ENCODE assay signal across 10 cellular contexts in genomic region chr12:57603323-57603722, GRCh38. TPM values are rescaled to one million over a fixed set of nuclear protein-coding genes. Genes with fewer than 3 reads are reported as not detected.
DNase-seq lines count a peak whose midpoint lies in the region; TF ChIP-seq lines count a peak whose summit lies in the region.
"Had no signal": no experiment of that assay in that cellular context is flagged by ENCODE, and none has a peak within 500 bp of the region (broad histone marks: within the 10 kb centered on the region; RNA-seq: fewer than 3 reads in every experiment).

No MANE protein-coding gene starts in this region.

- no peak for TF ChIP-seq CTCF in 22Rv1 (IDR thresholded peaks at IDR 0.05)
- no peak for TF ChIP-seq CTCF in neural crest cell (conservative IDR thresholded peaks at IDR 0.05)
- TF ChIP-seq CTCF in GM13977 (IDR thresholded peaks at IDR 0.05; ENCODE audit: extremely low read depth, insufficient read depth, missing control alignments) = no peak
- TF ChIP-seq CTCF in mammary epithelial cell (conservative IDR thresholded peaks at IDR 0.05 in 1 of 2, IDR thresholded peaks at IDR 0.05 in 1 of 2; ENCODE audit: extremely low read depth in 1 of 2, insufficient read depth in 1 of 2, low read depth in 1 of 2, low read length in 2 of 2) = no peak

- dilution Hi-C loops in mammary epithelial cell (cut with HindIII; ENCODE audit: low sequenced_read_pairs) = no loop called here

- no peaks in the 10 kb centered on the region for H3K9me3 Mint-ChIP-seq in neural crest cell

- H3K4me1 ChIP-seq in HUES6 (ENCODE audit: control insufficient read depth, insufficient read depth, low read length) (peaks cover 12% of the 10 kb centered on the region), mammary epithelial cell (ENCODE audit: insufficient read depth, low read length) (peaks cover 15% of the 10 kb centered on the region)

- H3K27ac ChIP-seq in 22Rv1 (peak overlapping the region; percentile 17), HUES6 (ENCODE audit: low read depth, low read length) (no peak overlapping the region), cingulate gyrus (ENCODE audit: low read depth, low read length) (peak overlapping the region; percentile 96), mammary epithelial cell (ENCODE audit: insufficient read depth, low read depth, low read length) (no peak overlapping the region)
- H3K27ac ChIP-seq: C4-2B had no signal

- no peak overlapping the region for H2AFZ ChIP-seq in mammary epithelial cell (ENCODE audit: low read depth, low read length)

- DNase-seq in neural crest cell (ENCODE audit: low read depth, low spot score) = no peak
- DNase-seq in GM13977 (ENCODE audit: low spot score) = no peak
- no peak for DNase-seq in mammary epithelial cell
- no peak for DNase-seq in NCI-H1092 (lab: John Stamatoyannopoulos, UW)
- DNase-seq in hypothalamus (lab: John Stamatoyannopoulos, UW) = no peak
- DNase-seq: MM.1S had no signal

- intact Hi-C loops in mammary epithelial cell (cut with micrococcal nuclease) = no loop called here

- H3K36me3 Mint-ChIP-seq in neural crest cell (ENCODE audit: low read depth) = peaks cover 19% of the 10 kb centered on the region

- H3K9me3 ChIP-seq in HUES6 (ENCODE audit: control insufficient read depth, insufficient read depth, low read depth, low read length) = no peaks in the 10 kb centered on the region
- no peaks in the 10 kb centered on the region for H3K9me3 ChIP-seq in mammary epithelial cell (replicated peaks; ENCODE audit: insufficient read depth, low read length)

- H3K4me3 ChIP-seq in HUES6 (ENCODE audit: low read depth, low read length) (peak overlapping the region; percentile 86), mammary epithelial cell (replicated peaks in 1 of 3; ENCODE audit: insufficient read depth in 1 of 3, low read depth in 2 of 3, low read length in 3 of 3) (no peak overlapping the region)

- H3K27me3 ChIP-seq in HUES6 (ENCODE audit: control insufficient read depth, insufficient read depth, low read length) (no peaks in the 10 kb centered on the region), mammary epithelial cell (ENCODE audit: insufficient read depth, low read length) (no peaks in the 10 kb centered on the region)

- H3K9ac ChIP-seq in HUES6 (ENCODE audit: low read length) = no peak overlapping the region
- no peak overlapping the region for H3K9ac ChIP-seq in mammary epithelial cell (ENCODE audit: insufficient read depth, low read length)

- 14% methylated on average over 2 of the region's 2 CpGs for WGBS in mammary epithelial cell (ENCODE audit: low coverage, missing lambda C conversion rate)

- H3K4me2 ChIP-seq in mammary epithelial cell (ENCODE audit: insufficient read depth, low read depth, low read length) = no peak overlapping the region

- no peaks in the 10 kb centered on the region for H3K79me2 ChIP-seq in mammary epithelial cell (ENCODE audit: insufficient read depth, low read length)

- no peak overlapping the region for H3K27ac Mint-ChIP-seq in neural crest cell (ENCODE audit: unreplicated experiment)

- H4K20me1 ChIP-seq in mammary epithelial cell (ENCODE audit: insufficient read depth, low read length) = no peaks in the 10 kb centered on the region

- no TSS peak for BruUV-seq in mammary epithelial cell (replicated peaks; lab: Mats Ljungman, UMichigan)

- H3K36me3 ChIP-seq in HUES6 (ENCODE audit: control insufficient read depth, insufficient read depth, low read length) (peaks cover 44% of the 10 kb centered on the region), mammary epithelial cell (ENCODE audit: insufficient read depth, low read length) (peaks cover 4% of the 10 kb centered on the region)

- H3K4me1 Mint-ChIP-seq in neural crest cell = peaks cover 28% of the 10 kb centered on the region

- CTCF ChIA-PET in mammary epithelial cell (lab: Charles Lee; ENCODE audit: low non-redundant PET) = no interaction called here

- in situ Hi-C loops in GM13977 (cut with MboI; ENCODE audit: low pct_unique_long_range_greater_than_20kb, low sequenced_read_pairs, unreplicated experiment) = no loop called here
- in situ Hi-C loops in mammary epithelial cell (cut with MboI; ENCODE audit: low sequenced_read_pairs in 2 of 2) = no loop called here

- H3K27me3 Mint-ChIP-seq in neural crest cell (ENCODE audit: low read depth) = no peaks in the 10 kb centered on the region

- peak overlapping the region; percentile 95 for H3K4me3 Mint-ChIP-seq in neural crest cell

RNA-seq across cellular contexts. Expression of gene DTX3, which starts 1.3 kb away (rescaled TPM):
- total RNA-seq in neural crest cell (74.7 and 75.6 TPM in 2 replicates), mammary epithelial cell (1 to 10 TPM; 1.6 to 8.8 TPM)
- 2.9 TPM for polyA plus RNA-seq in mammary epithelial cell
- polyA minus RNA-seq in mammary epithelial cell = 1.2 TPM

RNA-seq across cellular contexts. Expression of gene ARHGEF25, which starts 7.9 kb away (rescaled TPM):
- total RNA-seq in neural crest cell = 41.2 and 43.8 TPM in 2 replicates
- 1 to 10 TPM; 2.6 to 6.3 TPM for total RNA-seq in mammary epithelial cell
- 1.3 TPM for polyA plus RNA-seq in mammary epithelial cell
- polyA minus RNA-seq in mammary epithelial cell = not detected

RNA-seq across cellular contexts. Expression of gene PIP4K2C, which starts 12.3 kb away (rescaled TPM):
- total RNA-seq in neural crest cell (15.9 and 17.3 TPM in 2 replicates), mammary epithelial cell (100 to 1,000 TPM in 1 of 2 donors, 10 to 100 TPM in 1; 89.0 to 111 TPM)
- polyA plus RNA-seq in mammary epithelial cell = 79.6 TPM
- polyA minus RNA-seq in mammary epithelial cell = 167 TPM

RNA-seq across cellular contexts. Expression of gene B4GALNT1, which starts 29.7 kb away (rescaled TPM):
- total RNA-seq in neural crest cell (18.6 and 19.5 TPM in 2 replicates), mammary epithelial cell (10 to 100 TPM in 1 of 2 donors, 1 to 10 TPM in 1; 8.0 to 13.4 TPM)
- polyA plus RNA-seq in mammary epithelial cell = 10.8 TPM
- 36.0 TPM for polyA minus RNA-seq in mammary epithelial cell

RNA-seq across cellular contexts. Expression of gene KIF5A, which starts 53.5 kb away (rescaled TPM):
- total RNA-seq in neural crest cell (16.9 and 20.8 TPM in 2 replicates), mammary epithelial cell (1 to 10 TPM; 1.3 to 2.4 TPM)
- 0.46 TPM for polyA plus RNA-seq in mammary epithelial cell
- not detected for polyA minus RNA-seq in mammary epithelial cell

Comparison
In these comparisons a context has a peak if more than half of its experiments do, and no peak if none do; other contexts are left out.
1. H3K27ac ChIP-seq: peak in 22Rv1 (single experiment) and cingulate gyrus (single experiment); none in HUES6 (single experiment) and mammary epithelial cell (single experiment).